16 cellular contexts compared by ENCODE assay signal in genomic region chr7:157020514-157021070, GRCh38. TPM values are rescaled to one million over a fixed set of nuclear protein-coding genes. Genes with fewer than 3 reads are reported as not detected.
DNase-seq lines count a peak whose midpoint lies in the region; ATAC-seq and TF ChIP-seq lines count a peak whose summit lies in the region.
"Had no signal": no experiment of that assay in that cellular context is flagged by ENCODE, and none has a peak within 500 bp of the region (broad histone marks: within the 10 kb centered on the region; RNA-seq: fewer than 3 reads in every experiment).

No MANE protein-coding gene starts in this region.

- peaks cover 100% of the 10 kb centered on the region for H3K27me3 ChIP-seq in left ventricle myocardium inferior (ENCODE audit: low read depth)
- peaks cover 100% of the 10 kb centered on the region for H3K27me3 ChIP-seq in neural progenitor cell
- peaks cover 0 to 2% of the 10 kb centered on the region in 2 donors for H3K27me3 ChIP-seq in aorta (ENCODE audit: control insufficient read depth in 1 of 2, insufficient read depth in 2 of 2, low read length in 1 of 2)

- WGBS in aorta, 2 donors: 5 to 6% methylated on average over 38 of the region's 38 CpGs

- no peak for TF ChIP-seq CTCF in left ventricle myocardium inferior (IDR thresholded peaks at IDR 0.05; ENCODE audit: borderline replicate concordance)
- TF ChIP-seq CTCF in coronary artery (IDR thresholded peaks at IDR 0.05): no peak
- TF ChIP-seq CTCF in neural progenitor cell (IDR thresholded peaks at IDR 0.05): no peak

- peaks cover 95% of the 10 kb centered on the region for H4K20me1 ChIP-seq in neural progenitor cell (ENCODE audit: low read depth)

- ATAC-seq in left cardiac atrium: no peak
- peak; percentile 51 for ATAC-seq in aorta (ENCODE audit: low FRiP score)
- ATAC-seq in HG02623 (IDR thresholded peaks at IDR 0.05; ENCODE audit: unreplicated experiment): no peak

- H3K4me2 ChIP-seq in neural progenitor cell: peak overlapping the region; percentile 70

- no peaks in the 10 kb centered on the region for H3K36me3 Mint-ChIP-seq in neural progenitor cell
- H3K36me3 Mint-ChIP-seq: T-cell had no signal

- H3K27me3 Mint-ChIP-seq in neural progenitor cell (ENCODE audit: insufficient read depth, low read depth): peaks cover 80% of the 10 kb centered on the region

- peaks cover 32% of the 10 kb centered on the region for H3K4me1 ChIP-seq in left ventricle myocardium inferior
- H3K4me1 ChIP-seq in neural progenitor cell: peaks cover 27% of the 10 kb centered on the region
- no peaks in the 10 kb centered on the region for H3K4me1 ChIP-seq in aorta (ENCODE audit: control insufficient read depth in 1 of 2, insufficient read depth in 2 of 2, low read length in 2 of 2)

- DNase-seq in left ventricle myocardium inferior (no peak), left cardiac atrium (no peak), coronary artery (ENCODE audit: low spot score) (no peak), neural progenitor cell (ENCODE audit: low spot score) (peak; percentile 57), aorta (no peak), NCI-H2029 (lab: John Stamatoyannopoulos, UW) (no peak)
- DNase-seq in activated CD4-positive, alpha-beta T cell treated with anti-CD3 and anti-CD28 coated beads for 4 hours: no peak
- DNase-seq: activated CD4-positive, CD25-positive, alpha-beta regulatory T cell; amniotic stem cell; erythroblast; NCI-H2081 treated with DMSO at 0.1 percent for 48 hours; NCI-H526 treated with DMSO at 0.1 percent for 48 hours; T-cell; transverse colon had no signal

- H3F3A ChIP-seq in neural progenitor cell (ENCODE audit: low read depth): peaks cover 24% of the 10 kb centered on the region

- no peak overlapping the region for H3K27ac ChIP-seq in left ventricle myocardium inferior (replicated peaks)
- no peak overlapping the region for H3K27ac ChIP-seq in coronary artery
- no peak overlapping the region for H3K27ac ChIP-seq in neural progenitor cell
- no peak overlapping the region for H3K27ac ChIP-seq in aorta (ENCODE audit: low read depth in 1 of 2, low read length in 2 of 2)
- H3K27ac ChIP-seq: transverse colon had no signal

- H3K4me3 ChIP-seq in left ventricle myocardium inferior (peak overlapping the region; percentile 21), coronary artery (peak overlapping the region; percentile 56), neural progenitor cell (peak overlapping the region; percentile 32), aorta (ENCODE audit: low read length in 2 of 2) (no peak overlapping the region)

- no peaks in the 10 kb centered on the region for H3K79me2 ChIP-seq in neural progenitor cell (ENCODE audit: low read depth)

- H2AFZ ChIP-seq in neural progenitor cell (replicated peaks): no peak overlapping the region

- no peak overlapping the region for H3K9ac ChIP-seq in neural progenitor cell

- peaks cover 6% of the 10 kb centered on the region for H3K4me1 Mint-ChIP-seq in neural progenitor cell

- H3K4me3 Mint-ChIP-seq in neural progenitor cell: no peak overlapping the region
- H3K4me3 Mint-ChIP-seq: T-cell had no signal

- peaks cover 2% of the 10 kb centered on the region for H3K9me3 Mint-ChIP-seq in neural progenitor cell

- no peaks in the 10 kb centered on the region for H3K9me3 ChIP-seq in left ventricle myocardium inferior (replicated peaks)
- no peaks in the 10 kb centered on the region for H3K9me3 ChIP-seq in neural progenitor cell (ENCODE audit: low read depth)
- H3K9me3 ChIP-seq in aorta (ENCODE audit: control insufficient read depth, low read length): no peaks in the 10 kb centered on the region
- H3K9me3 ChIP-seq: transverse colon had no signal

- H3K36me3 ChIP-seq in left ventricle myocardium inferior: no peaks in the 10 kb centered on the region
- no peaks in the 10 kb centered on the region for H3K36me3 ChIP-seq in neural progenitor cell
- no peaks in the 10 kb centered on the region for H3K36me3 ChIP-seq in aorta (ENCODE audit: control insufficient read depth in 1 of 2, insufficient read depth in 2 of 2, low read length in 1 of 2)
- H3K36me3 ChIP-seq: transverse colon had no signal

- no peak overlapping the region for H3K27ac Mint-ChIP-seq in neural progenitor cell
- H3K27ac Mint-ChIP-seq: T-cell had no signal

- intact Hi-C loops in left ventricle myocardium inferior (cut with micrococcal nuclease) (no loop called here), left cardiac atrium (cut with DNase I) (no loop called here), aorta (cut with DNase I) (no loop called here)

RNA-seq across cellular contexts. Expression of gene MNX1, which starts 10.1 kb away (rescaled TPM):
- total RNA-seq in left ventricle myocardium inferior: not detected
- total RNA-seq in left cardiac atrium: not detected
- total RNA-seq in neural progenitor cell (ENCODE audit: low replicate concordance): not detected in 2 replicates
- total RNA-seq in aorta: not detected
- polyA plus RNA-seq in aorta: under 1 TPM in 1 of 2 donors, not detected in 1; 0.38 TPM
- total RNA-seq: pulmonary artery endothelial cell had no signal

Comparison
In these comparisons a context has a peak if more than half of its experiments do, and no peak if none do; other contexts are left out.
1. H3K4me3 ChIP-seq: peak in left ventricle myocardium inferior (single experiment), coronary artery (single experiment) and neural progenitor cell (single experiment); none in aorta (0 of 2).